ENCODE assay signal across 7 cellular contexts in the genomic region with DNA sequence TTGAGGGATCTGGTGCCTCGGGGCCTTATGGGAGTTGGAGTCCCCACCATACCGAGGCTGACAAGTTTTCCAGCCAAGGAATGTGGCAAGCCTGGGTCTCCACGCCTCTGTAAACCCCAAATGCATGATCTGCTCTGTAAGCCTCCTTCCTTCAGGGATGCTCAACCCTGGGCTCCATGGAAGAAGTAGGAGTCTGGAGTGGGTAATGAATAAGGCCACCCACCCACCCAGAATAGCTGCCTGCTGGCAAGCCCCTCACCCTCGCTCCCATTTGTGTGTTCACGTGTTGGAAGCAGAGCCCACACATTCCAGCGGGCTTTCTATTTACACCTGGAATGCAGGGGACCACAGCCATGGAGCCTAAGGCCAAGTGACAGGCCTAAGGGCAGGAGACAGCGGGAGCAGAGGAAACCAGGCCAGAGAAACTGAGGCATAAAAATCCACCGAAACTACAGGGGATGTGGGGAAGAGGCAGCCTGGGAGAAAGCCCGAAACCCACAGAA. TPM values are rescaled to one million over a fixed set of nuclear protein-coding genes. Genes with fewer than 3 reads are reported as not detected.
DNase-seq lines count a peak whose midpoint lies in the region; ATAC-seq and TF ChIP-seq lines count a peak whose summit lies in the region.

No MANE protein-coding gene starts in this region.

- no peaks in the 10 kb centered on the region for H3K4me1 ChIP-seq in right cardiac atrium (ENCODE audit: control insufficient read depth, insufficient read depth, low read length)
- peaks cover 34 to 73% (median 61%) of the 10 kb centered on the region in 6 donors for H3K4me1 ChIP-seq in spleen

- H3K4me3 ChIP-seq in HFF-Myc (replicated peaks; ENCODE audit: low read depth, low read length) (peak overlapping the region; percentile 63), right cardiac atrium (ENCODE audit: low read length) (no peak overlapping the region), spleen (peak overlapping the region in 6 of 8 donors; percentile 60 to 87 (median 62))

- no peak for TF ChIP-seq CTCF in HFF-Myc (IDR thresholded peaks at IDR 0.05; ENCODE audit: low read depth, low read length, missing control alignments)
- no peak for TF ChIP-seq CTCF in activated B cell treated with CpG ODN at 0.5 μM for 24 hours (IDR thresholded peaks at IDR 0.05)
- peak in 2 of 11 experiments; percentile 2 to 4 for TF ChIP-seq CTCF in spleen (IDR thresholded peaks at IDR 0.05 in 8 of 11, conservative IDR thresholded peaks at IDR 0.05 in 3 of 11)

- H3K27ac Mint-ChIP-seq in activated B cell treated with CpG ODN at 0.5 μM for 24 hours, result peak overlapping the region; percentile 94

- H3K27me3 ChIP-seq in right cardiac atrium (ENCODE audit: control insufficient read depth, insufficient read depth), result no peaks in the 10 kb centered on the region
- no peaks in the 10 kb centered on the region for H3K27me3 ChIP-seq in spleen (replicated peaks in 1 of 7)

- CTCF ChIA-PET in activated B cell treated with CpG ODN at 0.5 μM for 24 hours (lab: Charles Lee), result no interaction called here

- no peaks in the 10 kb centered on the region for H3K27me3 Mint-ChIP-seq in activated B cell treated with CpG ODN at 0.5 μM for 24 hours

- intact Hi-C loops in activated B cell treated with CpG ODN at 0.5 μM for 24 hours (cut with micrococcal nuclease) (loop anchor here (1.0 to 5.0 kb wide), 2 partner anchors 82 to 137 kb away; a partner anchor contains a TSS), right cardiac atrium (cut with DNase I) (no loop called here), spleen (cut with DNase I; ENCODE audit: low total_unique reads) (no loop called here)

- ATAC-seq in activated B cell treated with CpG ODN at 0.5 μM for 24 hours (ENCODE audit: low read depth) (no peak), right cardiac atrium (no peak), GM18867 (IDR thresholded peaks at IDR 0.05; ENCODE audit: unreplicated experiment) (no peak), GM21825 (IDR thresholded peaks at IDR 0.05; ENCODE audit: unreplicated experiment) (no peak)

- 14% methylated on average over 9 of the region's 9 CpGs for WGBS in right cardiac atrium
- 27 to 38% (median 30%) methylated on average over 8 to 9 of the region's 9 CpGs for WGBS in spleen, 5 donors

- H3K9me3 ChIP-seq in right cardiac atrium (ENCODE audit: control insufficient read depth, low read length), result no peaks in the 10 kb centered on the region
- no peaks in the 10 kb centered on the region for H3K9me3 ChIP-seq in spleen

- DNase-seq in HFF-Myc (ENCODE audit: extremely low read depth, low read depth), result no peak
- no peak for DNase-seq in activated B cell treated with CpG ODN at 0.5 μM for 24 hours
- DNase-seq in right cardiac atrium, result no peak
- no peak for DNase-seq in spleen
- DNase-seq in GOT3 (lab: John Stamatoyannopoulos, UW), result no peak

- TF ChIP-seq POLR2A in spleen (IDR thresholded peaks at IDR 0.05), result no peak

- peak overlapping the region; percentile 45 for H3K27ac ChIP-seq in right cardiac atrium (ENCODE audit: low read length)
- H3K27ac ChIP-seq in spleen, result peak overlapping the region in 7 of 8 donors; percentile 32 to 99 (median 79)

- POLR2A ChIA-PET in activated B cell treated with CpG ODN at 0.5 μM for 24 hours (lab: Charles Lee), result interaction anchor here (0.8 to 2.7 kb wide), 8 partner anchors 9 to 189 kb away, joined by 3 to 21 read pairs (median 4); a partner anchor contains a TSS

- H3K36me3 ChIP-seq in spleen, result no peaks in the 10 kb centered on the region

- peak overlapping the region; percentile 88 for H3K4me3 Mint-ChIP-seq in activated B cell treated with CpG ODN at 0.5 μM for 24 hours

- peaks cover 56% of the 10 kb centered on the region for H3K4me1 Mint-ChIP-seq in activated B cell treated with CpG ODN at 0.5 μM for 24 hours

- H3K36me3 Mint-ChIP-seq in activated B cell treated with CpG ODN at 0.5 μM for 24 hours (ENCODE audit: low read depth), result peaks cover 2% of the 10 kb centered on the region

- no peaks in the 10 kb centered on the region for H3K9me3 Mint-ChIP-seq in activated B cell treated with CpG ODN at 0.5 μM for 24 hours

RNA-seq across cellular contexts. Expression of a gene that starts 4.4 kb away (rescaled TPM):
- total RNA-seq in activated B cell treated with CpG ODN at 0.5 μM for 24 hours, result 3.9 and 5.0 TPM in 2 replicates
- total RNA-seq in right cardiac atrium, result 10 to 100 TPM; 28.7 to 36.2 (median 31.5) TPM
- 23.3 TPM for polyA plus RNA-seq in right cardiac atrium
- 10 to 100 TPM; 17.0 to 38.5 (median 30.5) TPM for total RNA-seq in spleen
- 10 to 100 TPM in 1 of 3 donors, 1 to 10 TPM in 2; 3.0 to 21.5 (median 4.3) TPM for polyA plus RNA-seq in spleen

RNA-seq across cellular contexts. Expression of a gene that starts 4.6 kb away (rescaled TPM):
- 438 and 469 TPM in 2 replicates for total RNA-seq in activated B cell treated with CpG ODN at 0.5 μM for 24 hours
- total RNA-seq in right cardiac atrium, result 1,000 to 10,000 TPM in 3 of 4 donors, 100 to 1,000 TPM in 1; 896 to 1,154 (median 1,049) TPM
- 1,142 TPM for polyA plus RNA-seq in right cardiac atrium
- 100 to 1,000 TPM; 402 to 903 (median 548) TPM for total RNA-seq in spleen
- polyA plus RNA-seq in spleen, result 100 to 1,000 TPM; 320 to 963 (median 710) TPM

RNA-seq across cellular contexts. Expression of a gene that starts 19.1 kb away (rescaled TPM):
- 56.1 and 64.6 TPM in 2 replicates for total RNA-seq in activated B cell treated with CpG ODN at 0.5 μM for 24 hours
- total RNA-seq in right cardiac atrium, result 10 to 100 TPM; 20.0 to 26.1 (median 23.4) TPM
- 14.6 TPM for polyA plus RNA-seq in right cardiac atrium
- 10 to 100 TPM; 36.9 to 48.0 (median 39.2) TPM for total RNA-seq in spleen
- polyA plus RNA-seq in spleen, result 10 to 100 TPM in 2 of 3 donors, 1 to 10 TPM in 1; 9.8 to 29.2 (median 11.7) TPM

RNA-seq across cellular contexts. Expression of a gene that starts 24.1 kb away (rescaled TPM):
- total RNA-seq in activated B cell treated with CpG ODN at 0.5 μM for 24 hours, result 45.5 and 46.6 TPM in 2 replicates
- 10 to 100 TPM; 22.2 to 30.4 (median 24.5) TPM for total RNA-seq in right cardiac atrium
- 18.8 TPM for polyA plus RNA-seq in right cardiac atrium
- total RNA-seq in spleen, result 10 to 100 TPM; 33.1 to 47.6 (median 38.8) TPM
- polyA plus RNA-seq in spleen, result 10 to 100 TPM; 27.4 to 50.4 (median 33.2) TPM

RNA-seq across cellular contexts. Expression of a gene that starts 27.1 kb away (rescaled TPM):
- total RNA-seq in activated B cell treated with CpG ODN at 0.5 μM for 24 hours (291 and 325 TPM in 2 replicates), right cardiac atrium (100 to 1,000 TPM; 492 to 540 (median 522) TPM), spleen (100 to 1,000 TPM; 222 to 519 (median 438) TPM)
- polyA plus RNA-seq in right cardiac atrium (741 TPM), spleen (100 to 1,000 TPM; 755 to 855 (median 822) TPM)
